Comparison of ENCODE assay signal across 3 cellular contexts in genomic region chr2:65490222-65490621, GRCh38.
TF ChIP-seq lines count a peak whose summit lies in the region.

No MANE protein-coding gene starts in this region.

TF ChIP-seq in HepG2, 621 proteins besides CTCF, POLR2A, EP300 and RAD21:
- no peak for TF ChIP-seq TOE1 (CRISPR knock-in tag; IDR thresholded peaks at IDR 0.05)
- TF ChIP-seq ZBTB40 (IDR thresholded peaks at IDR 0.05) = peak; percentile 72
- TF ChIP-seq ZBTB40 (CRISPR knock-in tag; IDR thresholded peaks at IDR 0.05) = no peak
- no peak for TF ChIP-seq FOSL1 (CRISPR knock-in tag; IDR thresholded peaks at IDR 0.05; ENCODE audit: borderline replicate concordance)
- no peak for TF ChIP-seq ZNF678 (CRISPR knock-in tag; IDR thresholded peaks at IDR 0.05)

TF ChIP-seq in GM12878, 131 proteins besides CTCF, POLR2A, EP300 and RAD21:
- TF ChIP-seq RCOR1 (conservative IDR thresholded peaks at IDR 0.05; ENCODE audit: low read depth, low read length) = no peak
- TF ChIP-seq ZBTB40 (IDR thresholded peaks at IDR 0.05; ENCODE audit: borderline replicate concordance) = peak; percentile 14; the same call in 1 of the 2 replicates
- TF ChIP-seq E2F8 (IDR thresholded peaks at IDR 0.05; ENCODE audit: low read depth, partially characterized antibody) = no peak
TF ChIP-seq in GM12878: peak in this region for 1.

TF ChIP-seq in K562, 482 proteins besides CTCF, POLR2A, EP300 and RAD21:
- peak; percentile 64 for TF ChIP-seq ZBTB40 (IDR thresholded peaks at IDR 0.05)
- no peak for TF ChIP-seq ZBTB40 (CRISPR knock-in tag; IDR thresholded peaks at IDR 0.05)
- TF ChIP-seq SRSF1 (IDR thresholded peaks at IDR 0.05; ENCODE audit: low read depth, low read length) = no peak
